19 cellular contexts compared by ENCODE assay signal in the genomic region with DNA sequence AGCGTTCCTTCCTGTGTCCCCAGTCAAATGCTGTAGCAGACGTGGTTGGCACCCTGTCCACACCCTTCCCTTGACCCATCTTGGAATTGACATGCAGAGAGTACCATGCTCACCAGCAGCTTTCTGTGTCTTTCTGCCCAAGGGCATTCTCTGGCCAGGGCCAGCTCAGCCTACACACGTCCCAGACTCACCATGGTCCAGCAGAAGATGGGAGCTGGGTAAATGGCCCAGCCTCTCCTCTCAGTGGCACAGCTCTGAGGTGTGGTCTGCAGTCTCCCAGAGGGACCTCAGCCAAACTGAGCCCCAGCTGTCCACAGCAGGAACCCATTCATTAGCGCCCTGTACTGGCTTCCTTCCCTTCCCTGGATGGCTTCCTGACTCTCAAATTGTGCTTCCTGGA. TPM values are rescaled to one million over a fixed set of nuclear protein-coding genes. Genes with fewer than 3 reads are reported as not detected.
"Had no signal": no experiment of that assay in that cellular context is flagged by ENCODE, and none has a peak within 500 bp of the region (broad histone marks: within the 10 kb centered on the region; RNA-seq: fewer than 3 reads in every experiment).

No MANE protein-coding gene starts in this region.

- H3K4me3 ChIP-seq: dorsolateral prefrontal cortex, hepatocyte, mucosa of descending colon, ovary, thoracic aorta, transverse colon had no signal

- H2AFZ ChIP-seq: hepatocyte had no signal

- H3K9me3 ChIP-seq: mucosa of descending colon, ovary, thoracic aorta, transverse colon had no signal

- DNase-seq: cortex of kidney; dorsolateral prefrontal cortex; effector CD8-positive, alpha-beta T cell; foreskin melanocyte; head of caudate nucleus; left colon; mammary epithelial cell; mucosa of descending colon; naive thymus-derived CD8-positive, alpha-beta T cell; nucleus accumbens; ovary; right cardiac atrium; stimulated activated CD4-positive, alpha-beta T cell treated with anti-CD3 and anti-CD28 coated beads, Interleukin-4, amount 100 ng/mL, for 1 hour; stimulated activated CD8-positive, alpha-beta memory T cell treated with anti-CD3 and anti-CD28 coated beads, Interleukin-4, amount 100 ng/mL, for 48 hours; stimulated activated naive B cell treated with anti-CD40 and anti-IgM and Interleukin-4, amounts not matched to agents 10 μg/mL and 1 μg/mL and 100 μg/mL, for 72 hours; stimulated activated naive CD8-positive, alpha-beta T cell treated with anti-CD3 and anti-CD28 coated beads, Interleukin-15, amount 100 ng/mL, for 72 hours; transverse colon had no signal

- H3K4me1 ChIP-seq: transverse colon had no signal

- H3K4me2 ChIP-seq: hepatocyte had no signal

- H3K27me3 ChIP-seq: ovary had no signal

- H3K36me3 ChIP-seq: ovary, thoracic aorta, transverse colon had no signal

- H3K27ac ChIP-seq: dorsolateral prefrontal cortex, hepatocyte, ovary, thoracic aorta, transverse colon had no signal

- ATAC-seq: left colon; mucosa of descending colon; naive thymus-derived CD8-positive, alpha-beta T cell; stimulated activated naive B cell treated with anti-CD40 and anti-IgM and Interleukin-4, amounts not matched to agents 10 μg/mL and 1 μg/mL and 100 μg/mL, for 72 hours; stimulated activated naive CD8-positive, alpha-beta T cell treated with anti-CD3 and anti-CD28 coated beads, Interleukin-15, amount 100 ng/mL, for 72 hours had no signal

RNA-seq across cellular contexts. Expression of a gene that starts 37.7 kb away (rescaled TPM):
- total RNA-seq: hepatocyte; naive thymus-derived CD8-positive, alpha-beta T cell had no signal
